Comparison of ENCODE assay signal across 13 cellular contexts in genomic region chr2:74632209-74632938, GRCh38. TPM values are rescaled to one million over a fixed set of nuclear protein-coding genes. Genes with fewer than 3 reads are reported as not detected.
A peak's percentile ranks its signal among the peaks of the same experiment; 100 is the strongest.
DNase-seq lines count a peak whose midpoint lies in the region; ATAC-seq, FAIRE-seq and TF ChIP-seq lines count a peak whose summit lies in the region.
"Had no signal": no experiment of that assay in that cellular context is flagged by ENCODE, and none has a peak within 500 bp of the region (broad histone marks: within the 10 kb centered on the region; RNA-seq: fewer than 3 reads in every experiment).

No MANE protein-coding gene starts in this region.

- H3K27ac ChIP-seq in PC-3 (ENCODE audit: low read length) (no peak overlapping the region), fibroblast of lung (ENCODE audit: insufficient read depth, low read length) (no peak overlapping the region), parathyroid adenoma (no peak overlapping the region), esophagus squamous epithelium (no peak overlapping the region)
- H3K27ac ChIP-seq: stomach had no signal

- H4K20me1 ChIP-seq in PC-3 (ENCODE audit: low read length) (no peaks in the 10 kb centered on the region), fibroblast of lung (ENCODE audit: control insufficient read depth, extremely low read depth, insufficient read depth, low read length) (no peaks in the 10 kb centered on the region)

- ATAC-seq in PC-3 = peak; percentile 60; the same call in 1 of the 2 replicates
- ATAC-seq in GM19467 (IDR thresholded peaks at IDR 0.05; ENCODE audit: unreplicated experiment) = no peak
- ATAC-seq in activated naive CD8-positive, alpha-beta T cell treated with anti-CD3 and anti-CD28 coated beads, Interleukin-2, amount 50 U/mL, for 24 hours = no peak
- ATAC-seq in GM18498 (IDR thresholded peaks at IDR 0.05; ENCODE audit: unreplicated experiment) = no peak
- ATAC-seq: natural killer cell had no signal

- FAIRE-seq in H54 (lab: Jason Lieb, UNC) = peak; percentile 96

- H3K4me3 ChIP-seq in PC-3 (ENCODE audit: low read length) = no peak overlapping the region
- H3K4me3 ChIP-seq in fibroblast of lung (replicated peaks in 1 of 4; ENCODE audit: control extremely low read depth in 1 of 4, insufficient read depth in 1 of 4, low read depth in 3 of 4, low read length in 4 of 4) = no peak overlapping the region
- H3K4me3 ChIP-seq in parathyroid adenoma (ENCODE audit: low read depth, low read length) = no peak overlapping the region
- no peak overlapping the region for H3K4me3 ChIP-seq in esophagus squamous epithelium
- H3K4me3 ChIP-seq: stomach had no signal

- no peaks in the 10 kb centered on the region for H3K9me2 ChIP-seq in PC-3 (replicated peaks; ENCODE audit: low read length)

- TF ChIP-seq POLR2A in H54 (IDR thresholded peaks at IDR 0.05; ENCODE audit: low read depth, low read length) = no peak
- no peak for TF ChIP-seq POLR2A in esophagus squamous epithelium (IDR thresholded peaks at IDR 0.05)

- POLR2A ChIA-PET in PC-3 (lab: Charles Lee; ENCODE audit: unreplicated experiment) = no interaction called here

- H3K4me2 ChIP-seq in PC-3 (ENCODE audit: low read length) = no peak overlapping the region
- H3K4me2 ChIP-seq in fibroblast of lung (ENCODE audit: extremely low read depth, insufficient read depth, low read length) = no peak overlapping the region
- H3K4me2 ChIP-seq in parathyroid adenoma (ENCODE audit: low read length) = no peak overlapping the region

- no peak overlapping the region for H3K27ac Mint-ChIP-seq in activated naive CD8-positive, alpha-beta T cell treated with anti-CD3 and anti-CD28 coated beads, Interleukin-2, amount 50 U/mL, for 24 hours
- H3K27ac Mint-ChIP-seq: activated naive CD4-positive, alpha-beta T cell treated with anti-CD3 and anti-CD28 coated beads, Interleukin-2, amount 10 ng/mL, durations not matched to agents 7 days and 5 days; natural killer cell had no signal

- BruUV-seq in PC-3 (replicated peaks; lab: Mats Ljungman, UMichigan) = no TSS peak

- DNase-seq in H54 (ENCODE audit: insufficient read length, low spot score) = no peak
- peak; percentile 34 for DNase-seq in PC-3
- DNase-seq in fibroblast of lung (ENCODE audit: low read depth in 2 of 2) = peak; percentile 6 to 18
- DNase-seq in esophagus squamous epithelium (lab: John Stamatoyannopoulos, UW) = no peak
- no peak for DNase-seq in activated naive CD8-positive, alpha-beta T cell treated with anti-CD3 and anti-CD28 coated beads, Interleukin-2, amount 50 U/mL, for 24 hours
- DNase-seq: activated naive CD4-positive, alpha-beta T cell treated with anti-CD3 and anti-CD28 coated beads, Interleukin-2, amount 10 ng/mL, durations not matched to agents 7 days and 5 days; effector CD8-positive, alpha-beta T cell; natural killer cell; SIG-M5; stomach had no signal

- H3K27me3 Mint-ChIP-seq in activated naive CD8-positive, alpha-beta T cell treated with anti-CD3 and anti-CD28 coated beads, Interleukin-2, amount 50 U/mL, for 24 hours = no peaks in the 10 kb centered on the region

- H3K36me3 ChIP-seq in PC-3 (ENCODE audit: low read depth, low read length) (no peaks in the 10 kb centered on the region), fibroblast of lung (ENCODE audit: control insufficient read depth, insufficient read depth, low read length) (no peaks in the 10 kb centered on the region), parathyroid adenoma (ENCODE audit: control insufficient read depth, insufficient read depth, low read length) (no peaks in the 10 kb centered on the region), esophagus squamous epithelium (no peaks in the 10 kb centered on the region)
- H3K36me3 ChIP-seq: stomach had no signal

- H2AFZ ChIP-seq in PC-3 (ENCODE audit: low read length) (peak overlapping the region; percentile 48), fibroblast of lung (ENCODE audit: low read length) (no peak overlapping the region), parathyroid adenoma (peak overlapping the region; percentile 31)

- H3K4me1 Mint-ChIP-seq in activated naive CD8-positive, alpha-beta T cell treated with anti-CD3 and anti-CD28 coated beads, Interleukin-2, amount 50 U/mL, for 24 hours = no peaks in the 10 kb centered on the region
- H3K4me1 Mint-ChIP-seq: activated naive CD4-positive, alpha-beta T cell treated with anti-CD3 and anti-CD28 coated beads, Interleukin-2, amount 10 ng/mL, durations not matched to agents 7 days and 5 days; natural killer cell had no signal

- H3K9me3 ChIP-seq in PC-3 (ENCODE audit: low read length) = no peaks in the 10 kb centered on the region
- H3K9me3 ChIP-seq in fibroblast of lung (ENCODE audit: control insufficient read depth, insufficient read depth, low read depth, low read length) = no peaks in the 10 kb centered on the region
- H3K9me3 ChIP-seq in parathyroid adenoma (ENCODE audit: control insufficient read depth, low read length) = no peaks in the 10 kb centered on the region
- no peaks in the 10 kb centered on the region for H3K9me3 ChIP-seq in esophagus squamous epithelium
- H3K9me3 ChIP-seq: stomach had no signal

- intact Hi-C loops in PC-3 (cut with micrococcal nuclease) (no loop called here), esophagus squamous epithelium (cut with DNase I) (no loop called here)

- H3K9ac ChIP-seq in PC-3 (ENCODE audit: low read length) (no peak overlapping the region), fibroblast of lung (ENCODE audit: insufficient read depth, low read length) (no peak overlapping the region), parathyroid adenoma (no peak overlapping the region)

- TF ChIP-seq CTCF in PC-3 (conservative IDR thresholded peaks at IDR 0.05; ENCODE audit: low read depth, low read length) (0 out of 2 replicates have a peak, but pooled peaks have one; percentile 14), fibroblast of lung (conservative IDR thresholded peaks at IDR 0.05 in 1 of 2, IDR thresholded peaks at IDR 0.05 in 1 of 2; ENCODE audit: low read depth in 1 of 2, low read length in 2 of 2) (peak in 1 of 2 donors; percentile 31), parathyroid adenoma (IDR thresholded peaks at IDR 0.05) (no peak), esophagus squamous epithelium (IDR thresholded peaks at IDR 0.05) (peak in 1 of 6 experiments; percentile 30)

- H3K27me3 ChIP-seq in PC-3 (ENCODE audit: low read length) = 0 out of 2 replicates have a peak, but pooled peaks cover 9% of the 10 kb centered on the region
- H3K27me3 ChIP-seq in fibroblast of lung (ENCODE audit: control insufficient read depth, insufficient read depth, low read length) = no peaks in the 10 kb centered on the region
- no peaks in the 10 kb centered on the region for H3K27me3 ChIP-seq in parathyroid adenoma (ENCODE audit: control insufficient read depth, insufficient read depth, low read length)
- peaks cover 0 to 72% (median 0%) of the 10 kb centered on the region in 4 donors for H3K27me3 ChIP-seq in esophagus squamous epithelium
- H3K27me3 ChIP-seq: stomach had no signal

- CTCF ChIA-PET in PC-3 (lab: Charles Lee) = no interaction called here

- no peaks in the 10 kb centered on the region for H3K36me3 Mint-ChIP-seq in activated naive CD8-positive, alpha-beta T cell treated with anti-CD3 and anti-CD28 coated beads, Interleukin-2, amount 50 U/mL, for 24 hours (ENCODE audit: low read depth)
- H3K36me3 Mint-ChIP-seq: activated naive CD4-positive, alpha-beta T cell treated with anti-CD3 and anti-CD28 coated beads, Interleukin-2, amount 10 ng/mL, durations not matched to agents 7 days and 5 days; natural killer cell had no signal

- no peaks in the 10 kb centered on the region for H3K79me2 ChIP-seq in PC-3 (ENCODE audit: low read length)
- no peaks in the 10 kb centered on the region for H3K79me2 ChIP-seq in fibroblast of lung (ENCODE audit: control insufficient read depth, insufficient read depth, low read length)
- no peaks in the 10 kb centered on the region for H3K79me2 ChIP-seq in parathyroid adenoma

- H3K9me3 Mint-ChIP-seq in activated naive CD8-positive, alpha-beta T cell treated with anti-CD3 and anti-CD28 coated beads, Interleukin-2, amount 50 U/mL, for 24 hours = no peaks in the 10 kb centered on the region
- H3K9me3 Mint-ChIP-seq: activated naive CD4-positive, alpha-beta T cell treated with anti-CD3 and anti-CD28 coated beads, Interleukin-2, amount 10 ng/mL, durations not matched to agents 7 days and 5 days; natural killer cell had no signal

- H3F3A ChIP-seq in PC-3 (ENCODE audit: low read length, unreplicated experiment) = no peaks in the 10 kb centered on the region

- WGBS in esophagus squamous epithelium, 2 donors = 50 to 61% methylated on average over 3 of the region's 3 CpGs

- H3K4me1 ChIP-seq in PC-3 (ENCODE audit: insufficient read depth, low read length) = 0 out of 2 replicates have a peak, but pooled peaks cover 3% of the 10 kb centered on the region
- H3K4me1 ChIP-seq in fibroblast of lung (ENCODE audit: control insufficient read depth, extremely low read depth, insufficient read depth, low read length) = no peaks in the 10 kb centered on the region
- no peaks in the 10 kb centered on the region for H3K4me1 ChIP-seq in parathyroid adenoma
- peaks cover 0 to 7% (median 0%) of the 10 kb centered on the region in 3 donors for H3K4me1 ChIP-seq in esophagus squamous epithelium

- H3K4me3 Mint-ChIP-seq in activated naive CD8-positive, alpha-beta T cell treated with anti-CD3 and anti-CD28 coated beads, Interleukin-2, amount 50 U/mL, for 24 hours = no peak overlapping the region
- H3K4me3 Mint-ChIP-seq: activated naive CD4-positive, alpha-beta T cell treated with anti-CD3 and anti-CD28 coated beads, Interleukin-2, amount 10 ng/mL, durations not matched to agents 7 days and 5 days; natural killer cell had no signal

RNA-seq across cellular contexts. Expression of gene M1AP, which starts 15.8 kb away (rescaled TPM):
- total RNA-seq in PC-3 (2014; rRNA removed) (not detected in 2 replicates), fibroblast of lung (not detected in 2 replicates), esophagus squamous epithelium (under 1 TPM in 1 of 4 donors, not detected in 3; 0.19 TPM)
- 0.07 TPM in 1 of 2 replicates, not detected in the other for polyA plus RNA-seq in fibroblast of lung
- 0.06 TPM in 1 of 2 replicates, not detected in the other for polyA plus RNA-seq in fibroblast of lung (2012)
- not detected in 2 replicates for polyA minus RNA-seq in fibroblast of lung (ENCODE audit: low replicate concordance)
- total RNA-seq: natural killer cell had no signal

RNA-seq across cellular contexts. Expression of gene SEMA4F, which starts 21.7 kb away (rescaled TPM):
- total RNA-seq in PC-3 (2014; rRNA removed) (7.6 and 13.9 TPM in 2 replicates), fibroblast of lung (5.1 and 9.4 TPM in 2 replicates), esophagus squamous epithelium (1 to 10 TPM in 3 of 4 donors, under 1 TPM in 1; 0.42 to 6.1 (median 1.7) TPM)
- 5.9 and 7.3 TPM in 2 replicates for polyA plus RNA-seq in fibroblast of lung
- polyA plus RNA-seq in fibroblast of lung (2012) = 7.3 and 7.6 TPM in 2 replicates
- polyA minus RNA-seq in fibroblast of lung (ENCODE audit: low replicate concordance) = 15.6 and 16.8 TPM in 2 replicates

Comparison
In these comparisons a context has a peak if more than half of its experiments do, and no peak if none do; other contexts are left out.
1. DNase-seq: peak in PC-3 (single experiment) and fibroblast of lung (2 of 2); none in H54 (single experiment), esophagus squamous epithelium (single experiment) and activated naive CD8-positive, alpha-beta T cell treated with anti-CD3 and anti-CD28 coated beads, Interleukin-2, amount 50 U/mL, for 24 hours (single experiment).